1 cellular context compared by ENCODE assay signal in the genomic region with DNA sequence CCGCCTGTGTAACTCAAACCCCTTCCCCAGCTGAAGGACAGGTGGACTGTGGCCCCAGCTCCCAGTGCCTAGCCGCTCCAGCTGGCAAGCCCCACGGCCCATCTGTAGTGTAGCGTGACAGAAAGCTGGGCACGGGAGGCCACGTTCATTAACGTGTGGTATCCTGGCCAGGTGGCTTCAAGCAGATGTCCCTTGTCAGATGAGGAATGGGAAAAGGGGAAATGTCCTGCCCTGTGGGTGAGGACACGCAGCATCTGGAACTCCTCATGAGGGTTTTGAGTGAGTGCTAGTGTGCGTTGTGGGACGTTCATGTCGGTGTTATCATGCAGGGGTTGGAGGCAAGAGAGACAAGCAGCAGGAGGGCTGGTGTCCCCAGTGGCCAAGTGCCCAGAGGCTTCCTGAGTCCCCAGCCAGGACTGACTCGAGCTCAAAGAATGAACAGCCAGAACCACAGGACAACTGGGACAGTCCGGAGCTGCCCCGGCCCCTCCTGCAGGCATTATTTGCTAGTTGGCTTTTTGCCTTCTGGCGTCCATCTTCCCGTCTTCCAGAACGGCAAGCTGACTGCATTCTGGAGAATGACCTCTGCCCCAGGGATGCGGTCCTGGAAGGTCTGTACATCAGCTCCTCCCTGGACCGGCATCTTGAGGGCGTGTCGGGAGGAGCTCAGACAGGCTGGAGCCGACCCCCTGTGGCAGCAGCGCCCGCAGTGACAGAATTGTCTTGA.
TF ChIP-seq lines count a peak whose summit lies in the region.

No MANE protein-coding gene starts in this region.

TF ChIP-seq in HepG2, 621 proteins besides CTCF, POLR2A, EP300 and RAD21:
- no peak for TF ChIP-seq ZNF280D (CRISPR knock-in tag; IDR thresholded peaks at IDR 0.05)
- TF ChIP-seq GLI4 (CRISPR knock-in tag; IDR thresholded peaks at IDR 0.05; ENCODE audit: borderline replicate concordance), result 0 out of 2 replicates have a peak, but pooled peaks have one; percentile 40
- TF ChIP-seq, protein P1, sequence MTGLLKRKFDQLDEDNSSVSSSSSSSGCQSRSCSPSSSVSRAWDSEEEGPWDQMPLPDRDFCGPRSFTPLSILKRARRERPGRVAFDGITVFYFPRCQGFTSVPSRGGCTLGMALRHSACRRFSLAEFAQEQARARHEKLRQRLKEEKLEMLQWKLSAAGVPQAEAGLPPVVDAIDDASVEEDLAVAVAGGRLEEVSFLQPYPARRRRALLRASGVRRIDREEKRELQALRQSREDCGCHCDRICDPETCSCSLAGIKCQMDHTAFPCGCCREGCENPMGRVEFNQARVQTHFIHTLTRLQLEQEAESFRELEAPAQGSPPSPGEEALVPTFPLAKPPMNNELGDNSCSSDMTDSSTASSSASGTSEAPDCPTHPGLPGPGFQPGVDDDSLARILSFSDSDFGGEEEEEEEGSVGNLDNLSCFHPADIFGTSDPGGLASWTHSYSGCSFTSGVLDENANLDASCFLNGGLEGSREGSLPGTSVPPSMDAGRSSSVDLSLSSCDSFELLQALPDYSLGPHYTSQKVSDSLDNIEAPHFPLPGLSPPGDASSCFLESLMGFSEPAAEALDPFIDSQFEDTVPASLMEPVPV (CRISPR knock-in tag; IDR thresholded peaks at IDR 0.05), result no peak
- no peak for TF ChIP-seq RFXAP (CRISPR knock-in tag; IDR thresholded peaks at IDR 0.05; ENCODE audit: borderline replicate concordance)
- no peak for TF ChIP-seq GPN1 (CRISPR knock-in tag; IDR thresholded peaks at IDR 0.05; ENCODE audit: borderline replicate concordance)
- TF ChIP-seq RBM39 (IDR thresholded peaks at IDR 0.05; ENCODE audit: low read depth, low read length, poor library complexity, severe bottlenecking), result peak; percentile 21
- no peak for TF ChIP-seq ZFY (CRISPR knock-in tag; IDR thresholded peaks at IDR 0.05)
- no peak for TF ChIP-seq DR1 (CRISPR knock-in tag; IDR thresholded peaks at IDR 0.05)
- no peak for TF ChIP-seq ZNF607 (CRISPR knock-in tag; IDR thresholded peaks at IDR 0.05; ENCODE audit: borderline replicate concordance)
- TF ChIP-seq AKAP8 (CRISPR knock-in tag; IDR thresholded peaks at IDR 0.05), result peak; percentile 52; the same call in 1 of the 2 replicates
- no peak for TF ChIP-seq CERS6 (CRISPR knock-in tag; IDR thresholded peaks at IDR 0.05)
- peak; percentile 62 for TF ChIP-seq AGO2 (optimal IDR thresholded peaks at IDR 0.05; ENCODE audit: low read depth, low read length)
- TF ChIP-seq BCL3 (CRISPR knock-in tag; IDR thresholded peaks at IDR 0.05), result 0 out of 2 replicates have a peak, but pooled peaks have one; percentile 31
